ENCODE assay signal across 17 cellular contexts in the genomic region with DNA sequence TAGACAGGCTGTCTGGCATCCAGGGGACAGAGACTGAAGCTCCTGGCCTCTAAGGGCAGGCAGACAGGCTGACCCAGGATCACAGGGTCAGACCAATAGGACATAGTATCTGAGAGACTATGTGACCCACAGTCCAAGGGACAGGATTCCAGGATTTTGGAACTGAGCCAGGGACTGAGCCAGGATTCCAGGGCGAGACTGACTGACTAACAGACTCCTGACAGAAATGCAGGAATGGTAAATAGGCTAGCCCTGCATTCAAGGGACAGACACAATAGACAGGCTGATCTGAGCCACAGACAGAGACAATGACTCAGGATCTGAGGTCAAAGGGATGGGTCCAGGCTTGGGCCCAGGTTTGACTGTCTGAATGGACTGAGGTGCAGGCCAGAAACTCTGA. TPM values are rescaled to one million over a fixed set of nuclear protein-coding genes. Genes with fewer than 3 reads are reported as not detected.
DNase-seq lines count a peak whose midpoint lies in the region; ATAC-seq, FAIRE-seq and TF ChIP-seq lines count a peak whose summit lies in the region.
"Had no signal": no experiment of that assay in that cellular context is flagged by ENCODE, and none has a peak within 500 bp of the region (broad histone marks: within the 10 kb centered on the region; RNA-seq: fewer than 3 reads in every experiment).

No MANE protein-coding gene starts in this region.

- no peaks in the 10 kb centered on the region for H3K9me3 ChIP-seq in K562 (replicated peaks; ENCODE audit: control insufficient read depth, insufficient read depth, low read depth, low read length)
- no peaks in the 10 kb centered on the region for H3K9me3 ChIP-seq in left ventricle myocardium inferior (replicated peaks)
- H3K9me3 ChIP-seq: suprapubic skin had no signal

- in situ Hi-C loops in Caki2 (cut with HindIII; ENCODE audit: low pct_unique_long_range_greater_than_20kb, low sequenced_read_pairs) (no loop called here), K562 (cut with MboI) (no loop called here)

- H3K4me3 ChIP-seq in K562 (no peak overlapping the region), left ventricle myocardium inferior (no peak overlapping the region)
- H3K4me3 ChIP-seq: GM12878, suprapubic skin had no signal

- POLR2A ChIA-PET in K562 (lab: Yijun Ruan, JAX): no interaction called here

- H3K27me3 ChIP-seq in K562 (ENCODE audit: control insufficient read depth in 2 of 2, insufficient read depth in 2 of 2, low read length in 2 of 2) (peaks cover 4 to 32% of the 10 kb centered on the region in 2 experiments; a peak in 3 of 5 replicates), left ventricle myocardium inferior (ENCODE audit: low read depth) (peaks cover 6% of the 10 kb centered on the region)
- H3K27me3 ChIP-seq: suprapubic skin had no signal

- DNase-seq in Caki2 (ENCODE audit: low read depth) (peak; percentile 83), HPDE6-E6E7 (ENCODE audit: extremely low spot score) (peak; percentile 57), K562 (ENCODE audit: extremely low read depth in 1 of 4, low spot score in 3 of 4) (no peak), islet precursor cell (peak; percentile 85), NCI-H2196 (lab: John Stamatoyannopoulos, UW; ENCODE audit: unreplicated experiment) (no peak), left ventricle myocardium inferior (no peak), posterior cingulate gyrus (no peak), hippocampal formation (lab: John Stamatoyannopoulos, UW) (no peak)
- DNase-seq: activated gamma-delta T cell; AML-193; effector CD4-positive, alpha-beta T cell; MM.1S had no signal

- no peaks in the 10 kb centered on the region for H3K79me2 ChIP-seq in K562 (ENCODE audit: control insufficient read depth, insufficient read depth, low read length)

- no peak overlapping the region for H2AFZ ChIP-seq in K562 (ENCODE audit: low read depth, low read length)

- TF ChIP-seq CTCF in K562 (IDR thresholded peaks at IDR 0.05 in 2 of 3, conservative IDR thresholded peaks at IDR 0.05 in 1 of 3; ENCODE audit: insufficient read depth in 2 of 3, low read depth in 1 of 3, low read length in 3 of 3) (no peak), left ventricle myocardium inferior (IDR thresholded peaks at IDR 0.05; ENCODE audit: borderline replicate concordance) (no peak)

- no peak overlapping the region for H3K9ac ChIP-seq in K562 (ENCODE audit: insufficient read depth in 1 of 2, low read depth in 2 of 2, low read length in 2 of 2)

- no peak overlapping the region for H3K4me2 ChIP-seq in K562 (ENCODE audit: insufficient read depth, low read length)

- WGBS in K562 (ENCODE audit: insufficient coverage, low coverage, missing lambda C conversion rate): 0% methylated on average over 1 of the region's 1 CpG

- CTCF ChIA-PET in K562 (lab: Yijun Ruan, JAX; ENCODE audit: low intra/inter-chr PET ratio): no interaction called here

- no peak for TF ChIP-seq POLR2A in K562 (conservative IDR thresholded peaks at IDR 0.05)

- ATAC-seq in K562: peak; percentile 70
- ATAC-seq: GM12878 had no signal

- BruUV-seq in K562 (replicated peaks; lab: Mats Ljungman, UMichigan): no TSS peak

- FAIRE-seq in K562 (lab: Jason Lieb, UNC): peak; percentile 55
- FAIRE-seq: GM12878 had no signal

- no peaks in the 10 kb centered on the region for H3K9me1 ChIP-seq in K562 (ENCODE audit: control insufficient read depth, insufficient read depth, low read length)

- no peak for TF ChIP-seq RAD21 in K562 (CRISPR knock-in tag; conservative IDR thresholded peaks at IDR 0.05 in 1 of 2, IDR thresholded peaks at IDR 0.05 in 1 of 2)

- H3K4me1 ChIP-seq in K562 (replicated peaks in 1 of 2; ENCODE audit: control insufficient read depth in 2 of 2, insufficient read depth in 2 of 2, low read length in 2 of 2): no peaks in the 10 kb centered on the region; a peak in 1 of 5 replicates
- H3K4me1 ChIP-seq in left ventricle myocardium inferior: no peaks in the 10 kb centered on the region
- H3K4me1 ChIP-seq: suprapubic skin had no signal

- no peak for TF ChIP-seq EP300 in K562 (IDR thresholded peaks at IDR 0.05; ENCODE audit: low read length)

- H4K20me1 ChIP-seq in K562 (replicated peaks; ENCODE audit: control insufficient read depth, insufficient read depth, low read length): no peaks in the 10 kb centered on the region; the same call in none of the 2 replicates

- intact Hi-C loops in K562 (cut with micrococcal nuclease): no loop called here
- intact Hi-C loops in left ventricle myocardium inferior (cut with micrococcal nuclease): no loop called here
- intact Hi-C loops in posterior cingulate gyrus (cut with DNase I): no loop called here

- H3K36me3 ChIP-seq in K562 (ENCODE audit: control insufficient read depth, insufficient read depth, low read length): no peaks in the 10 kb centered on the region
- no peaks in the 10 kb centered on the region for H3K36me3 ChIP-seq in left ventricle myocardium inferior
- H3K36me3 ChIP-seq: suprapubic skin had no signal

- no peak overlapping the region for H3K27ac ChIP-seq in K562 (ENCODE audit: extremely low read depth, low read depth, low read length)
- H3K27ac ChIP-seq in left ventricle myocardium inferior (replicated peaks): no peak overlapping the region
- H3K27ac ChIP-seq: suprapubic skin had no signal

TF ChIP-seq in K562, 482 proteins besides CTCF, POLR2A, EP300 and RAD21:
- TF ChIP-seq NFE2 (IDR thresholded peaks at IDR 0.05; ENCODE audit: low read depth) (0 out of 2 replicates have a peak, but pooled peaks have one; percentile 35), NFIC (IDR thresholded peaks at IDR 0.05) (peak; percentile 57), ARID2 (IDR thresholded peaks at IDR 0.05) (no peak)

RNA-seq across cellular contexts. Expression of gene XKR7, which starts 19.8 kb away (rescaled TPM):
- 8.1 and 9.7 TPM in 2 replicates for total RNA-seq in Caki2 (2014; rRNA removed; shearing (Covaris generic); ENCODE audit: low replicate concordance)
- total RNA-seq in K562 (2011; cell fraction: chromatin; rRNA removed; ENCODE audit: low replicate concordance): not detected in 2 replicates
- not detected in 2 replicates for total RNA-seq in K562 (2011; cell fraction: nucleolus; rRNA removed)
- not detected in 2 replicates for total RNA-seq in K562 (2011; cell fraction: nucleoplasm; rRNA removed)
- total RNA-seq in K562 (2014; rRNA removed) (not detected in 2 replicates), K562 (2014; rRNA removed; fragmentation: Illumina TruSeq; extraction: Trizol) (not detected in 2 replicates), K562 (2015; rRNA removed; fragmentation: Illumina TruSeq; extraction: Trizol) (not detected in 2 replicates), K562 (2021) (0.02 TPM in 1 of 2 replicates, not detected in the other), left ventricle myocardium inferior (not detected)
- polyA plus RNA-seq in K562 (2011; rRNA removed) (not detected in 2 replicates), K562 (2014; fragmentation: Illumina TruSeq; extraction: Trizol) (not detected in 2 replicates), K562 (2014; fragmentation: Nextera tagmentation; extraction: Ambion mirVana) (not detected), K562 (2014; rRNA removed) (not detected in 2 replicates)
- polyA plus RNA-seq in K562 (2011; cell fraction: cytosol; rRNA removed): under 0.01 TPM in 1 of 2 replicates, not detected in the other
- polyA plus RNA-seq in K562 (2011; cell fraction: nucleus; rRNA removed): not detected in 2 replicates
- not detected in 2 replicates for polyA plus RNA-seq in K562 (2012)
- polyA minus RNA-seq in K562 (2011; rRNA and poly(A)+ RNA removed): not detected in 2 replicates
- polyA minus RNA-seq in K562 (2011; cell fraction: cytosol; rRNA and poly(A)+ RNA removed): not detected in 2 replicates
- not detected in 2 replicates for polyA minus RNA-seq in K562 (2011; cell fraction: nucleus; rRNA and poly(A)+ RNA removed)
- total RNA-seq: glomerular endothelial cell, GM12878, suprapubic skin had no signal
- polyA plus RNA-seq: GM12878 had no signal

RNA-seq across cellular contexts. Expression of gene CCM2L, which starts 22.5 kb away (rescaled TPM):
- total RNA-seq in Caki2 (2014; rRNA removed; shearing (Covaris generic); ENCODE audit: low replicate concordance): 21.5 and 29.4 TPM in 2 replicates
- not detected in 2 replicates for total RNA-seq in K562 (2011; cell fraction: chromatin; rRNA removed; ENCODE audit: low replicate concordance)
- not detected in 2 replicates for total RNA-seq in K562 (2011; cell fraction: nucleolus; rRNA removed)
- not detected in 2 replicates for total RNA-seq in K562 (2011; cell fraction: nucleoplasm; rRNA removed)
- total RNA-seq in K562 (2014; rRNA removed) (not detected in 2 replicates), K562 (2014; rRNA removed; fragmentation: Illumina TruSeq; extraction: Trizol) (not detected in 2 replicates), K562 (2015; rRNA removed; fragmentation: Illumina TruSeq; extraction: Trizol) (not detected in 2 replicates), K562 (2021) (not detected in 2 replicates), left ventricle myocardium inferior (7.5 TPM)
- polyA plus RNA-seq in K562 (2011; rRNA removed) (0.04 TPM in 1 of 2 replicates, not detected in the other), K562 (2014; fragmentation: Illumina TruSeq; extraction: Trizol) (not detected in 2 replicates), K562 (2014; fragmentation: Nextera tagmentation; extraction: Ambion mirVana) (not detected), K562 (2014; rRNA removed) (not detected in 2 replicates)
- not detected in 2 replicates for polyA plus RNA-seq in K562 (2011; cell fraction: cytosol; rRNA removed)
- polyA plus RNA-seq in K562 (2011; cell fraction: nucleus; rRNA removed): not detected in 2 replicates
- polyA plus RNA-seq in K562 (2012): 0.30 TPM in 1 of 2 replicates, not detected in the other
- not detected in 2 replicates for polyA minus RNA-seq in K562 (2011; rRNA and poly(A)+ RNA removed)
- polyA minus RNA-seq in K562 (2011; cell fraction: cytosol; rRNA and poly(A)+ RNA removed): not detected in 2 replicates
- polyA minus RNA-seq in K562 (2011; cell fraction: nucleus; rRNA and poly(A)+ RNA removed): not detected in 2 replicates
- total RNA-seq: activated CD8-positive, alpha-beta memory T cell treated with anti-CD3 and anti-CD28 coated beads for 36 hours; GM12878; kidney epithelial cell had no signal
- polyA plus RNA-seq: GM12878 had no signal

RNA-seq across cellular contexts. Expression of gene PDRG1, which starts 35.9 kb away (rescaled TPM):
- total RNA-seq in Caki2 (2014; rRNA removed; shearing (Covaris generic); ENCODE audit: low replicate concordance): 50.9 and 55.6 TPM in 2 replicates
- 7.2 and 10.9 TPM in 2 replicates for total RNA-seq in K562 (2011; cell fraction: chromatin; rRNA removed; ENCODE audit: low replicate concordance)
- 8.9 and 9.8 TPM in 2 replicates for total RNA-seq in K562 (2011; cell fraction: nucleolus; rRNA removed)
- total RNA-seq in K562 (2011; cell fraction: nucleoplasm; rRNA removed): 10.8 and 12.4 TPM in 2 replicates
- total RNA-seq in K562 (2014; rRNA removed) (19.9 and 22.2 TPM in 2 replicates), K562 (2014; rRNA removed; fragmentation: Illumina TruSeq; extraction: Trizol) (11.6 and 12.6 TPM in 2 replicates), K562 (2015; rRNA removed; fragmentation: Illumina TruSeq; extraction: Trizol) (13.4 and 14.1 TPM in 2 replicates), K562 (2021) (25.2 and 26.1 TPM in 2 replicates), left ventricle myocardium inferior (10.4 TPM)
- polyA plus RNA-seq in K562 (2011; rRNA removed) (24.8 and 27.8 TPM in 2 replicates), K562 (2014; fragmentation: Illumina TruSeq; extraction: Trizol) (23.4 and 24.6 TPM in 2 replicates), K562 (2014; fragmentation: Nextera tagmentation; extraction: Ambion mirVana) (10 to 100 TPM; 38.5 to 58.6 TPM), K562 (2014; rRNA removed) (31.6 and 32.2 TPM in 2 replicates)
- polyA plus RNA-seq in K562 (2011; cell fraction: cytosol; rRNA removed): 23.2 and 23.9 TPM in 2 replicates
- 13.6 and 15.4 TPM in 2 replicates for polyA plus RNA-seq in K562 (2011; cell fraction: nucleus; rRNA removed)
- polyA plus RNA-seq in K562 (2012): 20.8 and 24.1 TPM in 2 replicates
- polyA minus RNA-seq in K562 (2011; rRNA and poly(A)+ RNA removed): 6.9 and 8.1 TPM in 2 replicates
- 6.5 TPM in 2 replicates for polyA minus RNA-seq in K562 (2011; cell fraction: cytosol; rRNA and poly(A)+ RNA removed)
- polyA minus RNA-seq in K562 (2011; cell fraction: nucleus; rRNA and poly(A)+ RNA removed): 4.8 and 5.6 TPM in 2 replicates

Comparison
In these comparisons a context has a peak if more than half of its experiments do, and no peak if none do; other contexts are left out.
1. DNase-seq: peak in Caki2 (single experiment), HPDE6-E6E7 (single experiment) and islet precursor cell (single experiment); none in K562 (0 of 4), NCI-H2196 (single experiment), left ventricle myocardium inferior (single experiment), posterior cingulate gyrus (0 of 10) and hippocampal formation (0 of 2).